14 cellular contexts compared by ENCODE assay signal in the genomic region with DNA sequence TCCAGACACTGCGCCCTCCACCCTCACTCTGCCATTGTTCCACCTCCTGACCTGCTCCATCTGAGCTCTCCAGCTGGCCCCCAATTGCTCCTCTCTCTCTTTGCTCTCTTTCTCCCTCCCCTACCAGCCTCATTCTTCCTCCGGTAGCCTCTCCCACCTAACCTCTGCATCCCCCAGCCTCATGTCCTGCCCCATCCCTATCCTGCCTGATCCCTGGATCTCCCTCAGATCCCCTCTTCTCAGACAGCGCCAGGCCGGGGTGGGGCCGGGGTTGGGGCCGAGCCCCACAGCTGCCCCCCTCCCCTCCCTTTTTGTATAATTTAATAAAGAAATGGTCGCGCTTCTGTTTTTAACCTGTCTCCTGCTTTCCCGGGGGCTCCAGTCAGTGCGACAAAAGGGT. TPM values are rescaled to one million over a fixed set of nuclear protein-coding genes. Genes with fewer than 3 reads are reported as not detected.
DNase-seq lines count a peak whose midpoint lies in the region; ATAC-seq and TF ChIP-seq lines count a peak whose summit lies in the region.
"Had no signal": no experiment of that assay in that cellular context is flagged by ENCODE, and none has a peak within 500 bp of the region (broad histone marks: within the 10 kb centered on the region; RNA-seq: fewer than 3 reads in every experiment).

No MANE protein-coding gene starts in this region.

- peak overlapping the region in 44 of 59 donors; percentile 2 to 99 (median 52) for H3K27ac ChIP-seq in dorsolateral prefrontal cortex
- H3K27ac ChIP-seq in suprapubic skin: peak overlapping the region; percentile 4
- H3K27ac ChIP-seq: ascending aorta, PC-9 had no signal

- DNase-seq in activated naive CD4-positive, alpha-beta T cell treated with anti-CD3 and anti-CD28 coated beads, Interleukin-2, amount 50 U/mL, for 72 hours (ENCODE audit: low spot score in 2 of 2): no peak
- DNase-seq in activated naive CD4-positive, alpha-beta T cell (lab: John Stamatoyannopoulos, UW): no peak
- no peak for DNase-seq in dorsolateral prefrontal cortex
- no peak for DNase-seq in suprapubic skin (ENCODE audit: low spot score in 2 of 2)
- no peak for DNase-seq in NCI-H1417 treated with DMSO at 0.1 percent for 48 hours (lab: John Stamatoyannopoulos, UW)
- DNase-seq in NCI-H524 (lab: John Stamatoyannopoulos, UW): no peak
- DNase-seq: DMS79; effector CD4-positive, alpha-beta T cell; left cardiac atrium; NCI-H2227 treated with DMSO at 0.1 percent for 48 hours; PC-9 had no signal

- no peak for TF ChIP-seq POLR2A in suprapubic skin (IDR thresholded peaks at IDR 0.05)

- H3K9me3 Mint-ChIP-seq in activated naive CD4-positive, alpha-beta T cell treated with anti-CD3 and anti-CD28 coated beads, Interleukin-2, amount 50 U/mL, for 72 hours: no peaks in the 10 kb centered on the region

- intact Hi-C loops in dorsolateral prefrontal cortex (cut with DNase I): no loop called here

- TF ChIP-seq CTCF in dorsolateral prefrontal cortex (IDR thresholded peaks at IDR 0.05 in 54 of 56, conservative IDR thresholded peaks at IDR 0.05 in 2 of 56; ENCODE audit: low read depth in 1 of 56, partially characterized antibody in 56 of 56) (no peak), suprapubic skin (IDR thresholded peaks at IDR 0.05) (no peak)

- H3K4me3 ChIP-seq in dorsolateral prefrontal cortex (no peak overlapping the region), suprapubic skin (no peak overlapping the region)
- H3K4me3 ChIP-seq: ascending aorta, GM12878, PC-9 had no signal

- ATAC-seq in activated naive CD4-positive, alpha-beta T cell treated with anti-CD3 and anti-CD28 coated beads, Interleukin-2, amount 50 U/mL, for 72 hours: no peak
- ATAC-seq: GM12878 had no signal

- H3K27me3 ChIP-seq in dorsolateral prefrontal cortex (peaks cover 0 to 18% (median 0%) of the 10 kb centered on the region in 45 donors), suprapubic skin (no peaks in the 10 kb centered on the region)
- H3K27me3 ChIP-seq: ascending aorta had no signal

- 82% methylated on average over 10 of the region's 10 CpGs for WGBS in suprapubic skin

- H3K36me3 ChIP-seq in suprapubic skin: peaks cover 19% of the 10 kb centered on the region

- H3K9me3 ChIP-seq in suprapubic skin: no peaks in the 10 kb centered on the region
- H3K9me3 ChIP-seq: ascending aorta had no signal

- TF ChIP-seq EP300 in suprapubic skin (IDR thresholded peaks at IDR 0.05): no peak

- peaks cover 26 to 46% of the 10 kb centered on the region in 2 donors for H3K36me3 Mint-ChIP-seq in activated naive CD4-positive, alpha-beta T cell treated with anti-CD3 and anti-CD28 coated beads, Interleukin-2, amount 50 U/mL, for 72 hours

- peak overlapping the region; percentile 75 to 81 for H3K27ac Mint-ChIP-seq in activated naive CD4-positive, alpha-beta T cell treated with anti-CD3 and anti-CD28 coated beads, Interleukin-2, amount 50 U/mL, for 72 hours

- peaks cover 62% of the 10 kb centered on the region for H3K4me1 ChIP-seq in suprapubic skin

RNA-seq across cellular contexts. Expression of gene LAG3, which starts 1.7 kb away (rescaled TPM):
- 100 to 1,000 TPM in 1 of 2 donors, 10 to 100 TPM in 1; 71.3 to 117 TPM for total RNA-seq in activated naive CD4-positive, alpha-beta T cell treated with anti-CD3 and anti-CD28 coated beads, Interleukin-2, amount 50 U/mL, for 72 hours
- total RNA-seq in dorsolateral prefrontal cortex: 1 to 10 TPM in 33 of 120 experiments, under 1 TPM in 73, not detected in 14; 0.23 to 3.0 (median 0.75) TPM
- 1 to 10 TPM in 1 of 4 donors, under 1 TPM in 1, not detected in 2; 0.60 to 1.4 TPM for total RNA-seq in suprapubic skin
- total RNA-seq: ascending aorta, occipital lobe had no signal

RNA-seq across cellular contexts. Expression of gene PTMS, which starts 4.4 kb away (rescaled TPM):
- 100 to 1,000 TPM in 1 of 2 donors, 10 to 100 TPM in 1; 76.0 to 163 TPM for total RNA-seq in activated naive CD4-positive, alpha-beta T cell treated with anti-CD3 and anti-CD28 coated beads, Interleukin-2, amount 50 U/mL, for 72 hours
- total RNA-seq in dorsolateral prefrontal cortex: 100 to 1,000 TPM; 117 to 439 (median 242) TPM
- 100 to 1,000 TPM in 2 of 4 donors, 10 to 100 TPM in 2; 91.2 to 128 (median 99.8) TPM for total RNA-seq in suprapubic skin

RNA-seq across cellular contexts. Expression of gene MLF2, which starts 17.7 kb away (rescaled TPM):
- 100 to 1,000 TPM; 149 to 275 TPM for total RNA-seq in activated naive CD4-positive, alpha-beta T cell treated with anti-CD3 and anti-CD28 coated beads, Interleukin-2, amount 50 U/mL, for 72 hours
- total RNA-seq in dorsolateral prefrontal cortex (100 to 1,000 TPM; 139 to 384 (median 261) TPM), suprapubic skin (100 to 1,000 TPM; 147 to 195 (median 180) TPM)

RNA-seq across cellular contexts. Expression of gene CD4, which starts 18.7 kb away (rescaled TPM):
- 100 to 1,000 TPM; 165 to 244 TPM for total RNA-seq in activated naive CD4-positive, alpha-beta T cell treated with anti-CD3 and anti-CD28 coated beads, Interleukin-2, amount 50 U/mL, for 72 hours
- total RNA-seq in dorsolateral prefrontal cortex (10 to 100 TPM in 62 of 120 experiments, 1 to 10 TPM in 58; 5.0 to 28.8 (median 10.1) TPM), suprapubic skin (1 to 10 TPM; 2.5 to 5.4 (median 3.9) TPM)

RNA-seq across cellular contexts. Expression of gene COPS7A, which starts 46.8 kb away (rescaled TPM):
- total RNA-seq in activated naive CD4-positive, alpha-beta T cell treated with anti-CD3 and anti-CD28 coated beads, Interleukin-2, amount 50 U/mL, for 72 hours: 10 to 100 TPM; 34.2 to 42.9 TPM
- total RNA-seq in dorsolateral prefrontal cortex: 100 to 1,000 TPM in 69 of 120 experiments, 10 to 100 TPM in 51; 52.6 to 143 (median 103) TPM
- total RNA-seq in suprapubic skin: 10 to 100 TPM; 50.2 to 70.7 (median 66.6) TPM

Comparison
In these comparisons a context has a peak if more than half of its experiments do, and no peak if none do; other contexts are left out.
1. RNA of gene LAG3, which starts 1.7 kb away (total RNA-seq): 71.3 to 117 TPM in activated naive CD4-positive, alpha-beta T cell treated with anti-CD3 and anti-CD28 coated beads, Interleukin-2, amount 50 U/mL, for 72 hours; 0.23 to 3.0 TPM in dorsolateral prefrontal cortex and 0.60 to 1.4 TPM in suprapubic skin; every median in the first group is over 10 times any median in the second.